ENCODE assay signal across 15 cellular contexts in genomic region chr1:226550671-226551041, GRCh38. TPM values are rescaled to one million over a fixed set of nuclear protein-coding genes. Genes with fewer than 3 reads are reported as not detected.
DNase-seq lines count a peak whose midpoint lies in the region; ATAC-seq, FAIRE-seq and TF ChIP-seq lines count a peak whose summit lies in the region.
"Had no signal": no experiment of that assay in that cellular context is flagged by ENCODE, and none has a peak within 500 bp of the region (broad histone marks: within the 10 kb centered on the region; RNA-seq: fewer than 3 reads in every experiment).

No MANE protein-coding gene starts in this region.

- H3K27me3 ChIP-seq in GM23338 (ENCODE audit: insufficient read depth): peaks cover 50% of the 10 kb centered on the region
- H3K27me3 ChIP-seq in tibial artery: no peaks in the 10 kb centered on the region
- H3K27me3 ChIP-seq in heart right ventricle: peaks cover 0 to 49% (median 14%) of the 10 kb centered on the region in 7 donors
- H3K27me3 ChIP-seq: testis had no signal

- H3K36me3 Mint-ChIP-seq in GM23338 (ENCODE audit: low read depth) (no peaks in the 10 kb centered on the region), brain (no peaks in the 10 kb centered on the region), naive B cell (no peaks in the 10 kb centered on the region)
- H3K36me3 Mint-ChIP-seq: CD4-positive, CD25-positive, alpha-beta regulatory T cell had no signal

- H3K27me3 Mint-ChIP-seq in GM23338 (ENCODE audit: insufficient read depth, low read depth, poor library complexity) (peaks cover 47% of the 10 kb centered on the region), brain (peaks cover 38% of the 10 kb centered on the region), naive B cell (peaks cover 47 to 60% (median 60%) of the 10 kb centered on the region in 3 donors)

- no peak overlapping the region; the same call in 1 of the 2 replicates for H3K4me3 ChIP-seq in GM23338
- H3K4me3 ChIP-seq in tibial artery: no peak overlapping the region
- H3K4me3 ChIP-seq in heart right ventricle: peak overlapping the region in 1 of 10 donors; percentile 62

- no peak for FAIRE-seq in GM19239 (lab: Jason Lieb, UNC)
- FAIRE-seq: H1 had no signal

- peak overlapping the region; percentile 68; the same call in 2 of the 3 replicates for H3K4me3 Mint-ChIP-seq in GM23338
- H3K4me3 Mint-ChIP-seq in brain: peak overlapping the region; percentile 66 to 89 (median 82)
- H3K4me3 Mint-ChIP-seq in naive B cell: peak overlapping the region in 5 of 8 donors; percentile 21 to 88 (median 83)

- H3K36me3 ChIP-seq in GM23338 (ENCODE audit: insufficient read depth): no peaks in the 10 kb centered on the region
- H3K36me3 ChIP-seq in tibial artery: no peaks in the 10 kb centered on the region
- no peaks in the 10 kb centered on the region for H3K36me3 ChIP-seq in heart right ventricle
- H3K36me3 ChIP-seq: lower lobe of right lung had no signal

- H3K4me1 Mint-ChIP-seq in GM23338: peaks cover 23% of the 10 kb centered on the region
- H3K4me1 Mint-ChIP-seq in brain: peaks cover 65% of the 10 kb centered on the region
- peaks cover 13 to 17% (median 16%) of the 10 kb centered on the region in 3 donors for H3K4me1 Mint-ChIP-seq in naive B cell

- no peak overlapping the region for H3K27ac ChIP-seq in GM23338 (ENCODE audit: low read depth)
- peak overlapping the region; percentile 76 to 78 for H3K27ac ChIP-seq in tibial artery
- H3K27ac ChIP-seq in heart right ventricle: peak overlapping the region in 2 of 10 donors; percentile 15 to 53
- H3K27ac ChIP-seq: lower lobe of right lung, testis had no signal

- TF ChIP-seq CTCF in GM23338 (conservative IDR thresholded peaks at IDR 0.05; ENCODE audit: low read depth in 2 of 2) (no peak; a peak in 1 of 4 replicates), brain (conservative IDR thresholded peaks at IDR 0.05) (no peak), tibial artery (IDR thresholded peaks at IDR 0.05) (no peak), heart right ventricle (IDR thresholded peaks at IDR 0.05) (no peak)

- DNase-seq in GM23338 (ENCODE audit: low spot score): no peak
- no peak for DNase-seq in naive B cell
- DNase-seq in tibial artery: no peak
- no peak for DNase-seq in heart right ventricle
- no peak for DNase-seq in GM19239 (ENCODE audit: insufficient read length, low spot score)
- DNase-seq: lower lobe of right lung; stimulated activated CD4-positive, alpha-beta T cell treated with anti-CD3 and anti-CD28 coated beads, Interleukin-2, amount 100 ng/mL, for 48 hours had no signal

- no peaks in the 10 kb centered on the region for H3K9me2 ChIP-seq in GM23338 (ENCODE audit: insufficient read depth)

- no peak overlapping the region for H3K27ac Mint-ChIP-seq in GM23338
- H3K27ac Mint-ChIP-seq in brain: peak overlapping the region in 3 of 5 experiments; percentile 72 to 84 (median 72)
- no peak overlapping the region for H3K27ac Mint-ChIP-seq in naive B cell
- H3K27ac Mint-ChIP-seq: activated T-cell treated with anti-CD3 and anti-CD28 coated beads, Interleukin-2, amount 50 U/mL, for 72 hours; CD4-positive, CD25-positive, alpha-beta regulatory T cell had no signal

- H3K79me2 ChIP-seq in GM23338 (replicated peaks; ENCODE audit: insufficient read depth): no peaks in the 10 kb centered on the region

- no peaks in the 10 kb centered on the region; the same call in 1 of the 2 replicates for H4K20me1 ChIP-seq in GM23338 (replicated peaks; ENCODE audit: insufficient read depth)

- no peak for ATAC-seq in GM23338
- ATAC-seq in naive B cell (ENCODE audit: low read depth in 2 of 2): no peak
- ATAC-seq in heart right ventricle: no peak
- ATAC-seq in HG03378 (IDR thresholded peaks at IDR 0.05; ENCODE audit: unreplicated experiment): no peak

- intact Hi-C loops in tibial artery (cut with DNase I; ENCODE audit: low total_unique reads) (loop anchor here (2.0 kb wide), 1 partner anchor 54 kb away; no protein-coding TSS in a partner anchor), heart right ventricle (cut with DNase I) (loop anchor here in 1 of 10 donors (5.0 kb wide), 1 partner anchor 52 kb away; no protein-coding TSS in a partner anchor)

- H3K9me3 Mint-ChIP-seq in GM23338: no peaks in the 10 kb centered on the region
- peaks cover 0 to 4% (median 0%) of the 10 kb centered on the region in 5 experiments for H3K9me3 Mint-ChIP-seq in brain
- no peaks in the 10 kb centered on the region for H3K9me3 Mint-ChIP-seq in naive B cell
- H3K9me3 Mint-ChIP-seq: activated T-cell treated with anti-CD3 and anti-CD28 coated beads, Interleukin-2, amount 50 U/mL, for 72 hours had no signal

- no peaks in the 10 kb centered on the region for H3K9me3 ChIP-seq in tibial artery
- no peaks in the 10 kb centered on the region for H3K9me3 ChIP-seq in heart right ventricle
- H3K9me3 ChIP-seq: lower lobe of right lung, testis had no signal

- H3K4me2 ChIP-seq in GM23338: no peak overlapping the region; the same call in 1 of the 2 replicates

- 82 to 88% methylated on average over 5 of the region's 5 CpGs for WGBS in heart right ventricle, 2 donors

- no peaks in the 10 kb centered on the region for H3F3A ChIP-seq in GM23338 (replicated peaks; ENCODE audit: low read depth)

- no peak overlapping the region for H2AFZ ChIP-seq in GM23338

- peaks cover 5% of the 10 kb centered on the region for H3K4me1 ChIP-seq in GM23338 (ENCODE audit: insufficient read depth)
- peaks cover 0 to 36% (median 28%) of the 10 kb centered on the region in 4 donors for H3K4me1 ChIP-seq in tibial artery
- H3K4me1 ChIP-seq in heart right ventricle: peaks cover 11 to 65% (median 27%) of the 10 kb centered on the region in 9 donors

TF ChIP-seq in GM23338, 12 proteins besides CTCF, POLR2A, EP300 and RAD21 (continues in another document):
- TF ChIP-seq EZH2phosphoT487 (IDR thresholded peaks at IDR 0.05; ENCODE audit: unreplicated experiment) (no peak), JUNB (IDR thresholded peaks at IDR 0.05; ENCODE audit: unreplicated experiment) (no peak), NANOG (IDR thresholded peaks at IDR 0.05; ENCODE audit: borderline replicate concordance) (no peak), ZNF462 (CRISPR knock-in tag; IDR thresholded peaks at IDR 0.05) (no peak)

RNA-seq across cellular contexts. Expression of gene STUM, which starts 2.1 kb away (rescaled TPM):
- total RNA-seq in GM23338 (2014; rRNA removed; shearing (Covaris generic)): 0.74 and 1.3 TPM in 2 replicates
- polyA plus RNA-seq in GM23338 (2016; fragmentation: Nextera tagmentation; extraction: Ambion mirVana) (0.23 and 0.40 TPM in 2 replicates), brain (ENCODE audit: insufficient read depth, low read depth, low replicate concordance) (8.0 TPM), naive B cell (ENCODE audit: low read depth in 6 of 6) (under 1 TPM in 1 of 6 donors, not detected in 5; 0.04 TPM), heart right ventricle (1 to 10 TPM in 1 of 2 donors, under 1 TPM in 1; 0.48 to 1.2 TPM)
- 1 to 10 TPM in 5 of 10 donors, under 1 TPM in 5; 0.36 to 2.8 (median 0.94) TPM for total RNA-seq in heart right ventricle
- total RNA-seq: activated T-cell treated with anti-CD3 and anti-CD28 coated beads, Interleukin-2, amount 50 U/mL, for 72 hours; CD4-positive, CD25-positive, alpha-beta regulatory T cell; G401; T-helper 2 cell treated with Interferon-gamma antibody and Interleukin-4, amounts not matched to agents 100 ng/mL and 5 ng/mL, for 36 hours had no signal

Comparison
In these comparisons a context has a peak if more than half of its experiments do, and no peak if none do; other contexts are left out.
1. H3K27ac Mint-ChIP-seq: peak in brain (3 of 5); none in GM23338 (single experiment) and naive B cell (0 of 6).
2. Peak in every context shown above with its lines, with median percentiles within 50 percentile points of each other: H3K4me3 Mint-ChIP-seq.